9 cellular contexts compared by ENCODE assay signal in genomic region chr1:70966018-70966638, GRCh38.
DNase-seq lines count a peak whose midpoint lies in the region; ATAC-seq and TF ChIP-seq lines count a peak whose summit lies in the region.
"Had no signal": no experiment of that assay in that cellular context is flagged by ENCODE, and none has a peak within 500 bp of the region (broad histone marks: within the 10 kb centered on the region; RNA-seq: fewer than 3 reads in every experiment).

No MANE protein-coding gene starts in this region.

- H3K27me3 ChIP-seq in tibial nerve: no peaks in the 10 kb centered on the region

- peaks cover 1% of the 10 kb centered on the region for H3K9me3 Mint-ChIP-seq in activated naive CD8-positive, alpha-beta T cell treated with anti-CD3 and anti-CD28 coated beads for 36 hours

- ATAC-seq in GM18868 (IDR thresholded peaks at IDR 0.05; ENCODE audit: unreplicated experiment): peak; percentile 80
- ATAC-seq in GM21786 (IDR thresholded peaks at IDR 0.05; ENCODE audit: unreplicated experiment): no peak

- no peak for TF ChIP-seq EP300 in tibial nerve (IDR thresholded peaks at IDR 0.05)

- H3K4me3 ChIP-seq in AG10803 (ENCODE audit: low read length) (no peak overlapping the region), coronary artery (no peak overlapping the region), tibial nerve (no peak overlapping the region)
- no peak overlapping the region for H3K4me3 ChIP-seq in Jurkat, Clone E6-1 (ENCODE audit: low read length)

- DNase-seq in AG10803 (ENCODE audit: low read depth) (peak; percentile 12), coronary artery (ENCODE audit: low spot score) (no peak), NCI-H2227 (lab: John Stamatoyannopoulos, UW; ENCODE audit: unreplicated experiment) (no peak), tibial nerve (ENCODE audit: low spot score in 2 of 2) (no peak)
- DNase-seq in Jurkat, Clone E6-1 (ENCODE audit: low read depth, low spot score): peak; percentile 43
- no peak for DNase-seq in activated naive CD8-positive, alpha-beta T cell treated with anti-CD3 and anti-CD28 coated beads for 36 hours

- H3K36me3 ChIP-seq in tibial nerve: no peaks in the 10 kb centered on the region

- H3K36me3 Mint-ChIP-seq in activated naive CD8-positive, alpha-beta T cell treated with anti-CD3 and anti-CD28 coated beads for 36 hours: no peaks in the 10 kb centered on the region

- peak; percentile 50 for TF ChIP-seq CTCF in AG10803 (conservative IDR thresholded peaks at IDR 0.05; ENCODE audit: low read length)
- TF ChIP-seq CTCF in coronary artery (IDR thresholded peaks at IDR 0.05): peak; percentile 17
- peak in 2 of 5 experiments; percentile 10 to 18 for TF ChIP-seq CTCF in tibial nerve (IDR thresholded peaks at IDR 0.05)

- TF ChIP-seq POLR2A in tibial nerve (IDR thresholded peaks at IDR 0.05): no peak

- WGBS in tibial nerve, 2 donors: 35 to 53% methylated on average over 2 of the region's 2 CpGs

- H3K27ac Mint-ChIP-seq in activated naive CD8-positive, alpha-beta T cell treated with anti-CD3 and anti-CD28 coated beads for 36 hours: no peak overlapping the region

- H3K27me3 Mint-ChIP-seq in activated naive CD8-positive, alpha-beta T cell treated with anti-CD3 and anti-CD28 coated beads for 36 hours: peaks cover 4% of the 10 kb centered on the region

- H3K9me3 ChIP-seq in tibial nerve: no peaks in the 10 kb centered on the region

- H3K27ac ChIP-seq in coronary artery (no peak overlapping the region), tibial nerve (no peak overlapping the region)
- H3K27ac ChIP-seq: epithelial cell of prostate had no signal

- no peaks in the 10 kb centered on the region for H3K4me1 ChIP-seq in tibial nerve

- H3K4me1 Mint-ChIP-seq in activated naive CD8-positive, alpha-beta T cell treated with anti-CD3 and anti-CD28 coated beads for 36 hours: no peaks in the 10 kb centered on the region

- no peak overlapping the region for H3K4me3 Mint-ChIP-seq in activated naive CD8-positive, alpha-beta T cell treated with anti-CD3 and anti-CD28 coated beads for 36 hours

Comparison
In these comparisons a context has a peak if more than half of its experiments do, and no peak if none do; other contexts are left out.
1. DNase-seq: peak in AG10803 (single experiment) and Jurkat, Clone E6-1 (single experiment); none in coronary artery (single experiment), activated naive CD8-positive, alpha-beta T cell treated with anti-CD3 and anti-CD28 coated beads for 36 hours (single experiment), NCI-H2227 (single experiment) and tibial nerve (0 of 2).